ENCODE assay signal across 9 cellular contexts in genomic region chr10:1488970-1489548, GRCh38.
A peak's percentile ranks its signal among the peaks of the same experiment; 100 is the strongest.
DNase-seq lines count a peak whose midpoint lies in the region; ATAC-seq and TF ChIP-seq lines count a peak whose summit lies in the region.
"Had no signal": no experiment of that assay in that cellular context is flagged by ENCODE, and none has a peak within 500 bp of the region (broad histone marks: within the 10 kb centered on the region; RNA-seq: fewer than 3 reads in every experiment).

No MANE protein-coding gene starts in this region.

- peak; percentile 99 for ATAC-seq in GM19023 (IDR thresholded peaks at IDR 0.05; ENCODE audit: unreplicated experiment)
- ATAC-seq in HG02763 (IDR thresholded peaks at IDR 0.05; ENCODE audit: unreplicated experiment): peak; percentile 98
- ATAC-seq: activated CD8-positive, alpha-beta memory T cell treated with anti-CD3 and anti-CD28 coated beads, Interleukin-2, amount 10 ng/mL, durations not matched to agents 7 days and 5 days had no signal

- peak overlapping the region; percentile 52 for H3K27ac ChIP-seq in KOPT-K1 (ENCODE audit: low read depth, low read length, poor library complexity, severe bottlenecking)

- DNase-seq in CD1c-positive myeloid dendritic cell (ENCODE audit: extremely low spot score) (peak; percentile 1), NCI-H2107 treated with DMSO at 0.1 percent for 48 hours (lab: John Stamatoyannopoulos, UW; ENCODE audit: unreplicated experiment) (no peak), progenitor cell of endocrine pancreas (ENCODE audit: low spot score, unreplicated experiment) (no peak), NCI-H69 (lab: John Stamatoyannopoulos, UW) (no peak)
- DNase-seq in activated CD8-positive, alpha-beta memory T cell treated with anti-CD3 and anti-CD28 coated beads for 24 hours: no peak
- DNase-seq: activated CD8-positive, alpha-beta memory T cell treated with anti-CD3 and anti-CD28 coated beads, Interleukin-2, amount 10 ng/mL, durations not matched to agents 7 days and 5 days had no signal

- TF ChIP-seq CTCF in progenitor cell of endocrine pancreas (IDR thresholded peaks at IDR 0.05; ENCODE audit: unreplicated experiment): no peak

- H3K36me3 Mint-ChIP-seq in progenitor cell of endocrine pancreas (ENCODE audit: insufficient read depth): no peaks in the 10 kb centered on the region
- H3K36me3 Mint-ChIP-seq: activated CD8-positive, alpha-beta memory T cell treated with anti-CD3 and anti-CD28 coated beads, Interleukin-2, amount 10 ng/mL, durations not matched to agents 7 days and 5 days had no signal

- H3K27ac Mint-ChIP-seq in progenitor cell of endocrine pancreas: no peak overlapping the region
- H3K27ac Mint-ChIP-seq: activated CD8-positive, alpha-beta memory T cell treated with anti-CD3 and anti-CD28 coated beads, Interleukin-2, amount 10 ng/mL, durations not matched to agents 7 days and 5 days had no signal

- H3K27me3 Mint-ChIP-seq in progenitor cell of endocrine pancreas: peaks cover 11% of the 10 kb centered on the region
- H3K27me3 Mint-ChIP-seq: activated CD8-positive, alpha-beta memory T cell treated with anti-CD3 and anti-CD28 coated beads, Interleukin-2, amount 10 ng/mL, durations not matched to agents 7 days and 5 days had no signal

- H3K9me3 Mint-ChIP-seq in progenitor cell of endocrine pancreas (ENCODE audit: low read depth): no peaks in the 10 kb centered on the region

- no peaks in the 10 kb centered on the region for H3K36me3 ChIP-seq in KOPT-K1 (ENCODE audit: insufficient read depth, low read length)

- no peak overlapping the region for H3K4me3 Mint-ChIP-seq in progenitor cell of endocrine pancreas (ENCODE audit: low read depth)
- H3K4me3 Mint-ChIP-seq: activated CD8-positive, alpha-beta memory T cell treated with anti-CD3 and anti-CD28 coated beads, Interleukin-2, amount 10 ng/mL, durations not matched to agents 7 days and 5 days had no signal

- H3K9me3 ChIP-seq in KOPT-K1 (ENCODE audit: insufficient read depth, low read length, poor library complexity, severe bottlenecking): no peaks in the 10 kb centered on the region

- no peaks in the 10 kb centered on the region for H3K4me1 Mint-ChIP-seq in progenitor cell of endocrine pancreas (ENCODE audit: low read depth)
- H3K4me1 Mint-ChIP-seq: activated CD8-positive, alpha-beta memory T cell treated with anti-CD3 and anti-CD28 coated beads, Interleukin-2, amount 10 ng/mL, durations not matched to agents 7 days and 5 days had no signal
